In the genomic region with DNA sequence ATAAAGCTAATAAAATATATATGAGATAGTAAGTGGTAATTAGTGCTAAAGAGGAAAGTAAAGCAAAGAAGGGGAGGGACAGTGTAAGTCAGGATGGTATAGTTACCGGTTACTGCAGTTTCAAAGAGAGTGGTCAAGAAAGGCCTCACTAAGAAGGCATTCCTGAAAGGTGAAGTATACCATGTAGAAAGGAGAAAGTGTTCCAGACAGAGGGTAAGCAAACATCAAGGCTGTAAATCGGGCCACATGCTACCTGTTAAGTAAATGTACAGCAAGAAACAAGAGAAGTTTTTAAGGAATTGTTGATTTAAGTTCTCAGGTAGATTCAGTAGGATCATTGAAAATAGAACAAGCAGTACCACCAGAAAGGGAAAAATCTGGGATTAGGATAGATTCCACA, we compare ENCODE assay signal across 25 cellular contexts. TPM values are rescaled to one million over a fixed set of nuclear protein-coding genes. Genes with fewer than 3 reads are reported as not detected.
DNase-seq lines count a peak whose midpoint lies in the region; ATAC-seq and TF ChIP-seq lines count a peak whose summit lies in the region.
"Had no signal": no experiment of that assay in that cellular context is flagged by ENCODE, and none has a peak within 500 bp of the region (broad histone marks: within the 10 kb centered on the region; RNA-seq: fewer than 3 reads in every experiment).

No MANE protein-coding gene starts in this region.

- in situ Hi-C loops in gastrocnemius medialis (cut with MboI; ENCODE audit: low sequenced_read_pairs in 4 of 4): loop anchor here in 1 of 4 donors (25.0 kb wide), 1 partner anchor 200 kb away; a partner anchor contains a TSS

- H3K36me3 ChIP-seq in mesendoderm (ENCODE audit: control insufficient read depth, insufficient read depth, low read length) (peaks cover 2% of the 10 kb centered on the region), upper lobe of right lung (no peaks in the 10 kb centered on the region), A673 (ENCODE audit: insufficient read depth, low read length, poor library complexity, severe bottlenecking) (peaks cover 5% of the 10 kb centered on the region), gastrocnemius medialis (no peaks in the 10 kb centered on the region)

- BruUV-seq in A673 (replicated peaks; lab: Mats Ljungman, UMichigan): no TSS peak

- no CpG with 5 or more reads among the region's 2 CpGs for WGBS in mesendoderm (ENCODE audit: extremely low coverage, insufficient coverage, low lambda C conversion rate)

- H3K4me2 ChIP-seq in mesendoderm (ENCODE audit: low read length): no peak overlapping the region

- DNase-seq in activated naive CD4-positive, alpha-beta T cell (lab: John Stamatoyannopoulos, UW): no peak
- DNase-seq in chondrocyte (ENCODE audit: low spot score): no peak
- DNase-seq in mesendoderm: peak; percentile 12
- no peak for DNase-seq in upper lobe of right lung
- DNase-seq in A673 (ENCODE audit: low spot score): no peak
- no peak for DNase-seq in SW480 (ENCODE audit: low spot score)
- DNase-seq in gastrocnemius medialis: no peak
- DNase-seq: activated CD4-positive, CD25-positive, alpha-beta regulatory T cell; activated CD8-positive, alpha-beta T cell treated with anti-CD3 and anti-CD28 coated beads, Interleukin-2, amount 10 ng/mL, durations not matched to agents 7 days and 5 days; activated T-cell treated with anti-CD3 and anti-CD28 coated beads, Interleukin-2, amount 50 U/mL, for 48 hours; dermis blood vessel endothelial cell; DMS153; foreskin keratinocyte; MV-4-11; NCI-H2081; NCI-H524; OCI-M1; SIG-M5; T-helper 2 cell; testis had no signal

- no peak overlapping the region for H2BK120ac ChIP-seq in mesendoderm (ENCODE audit: low read depth, low read length)

- ATAC-seq in upper lobe of right lung: peak; percentile 84
- no peak for ATAC-seq in gastrocnemius medialis
- ATAC-seq: activated CD8-positive, alpha-beta T cell treated with anti-CD3 and anti-CD28 coated beads, Interleukin-2, amount 10 ng/mL, durations not matched to agents 7 days and 5 days; foreskin keratinocyte had no signal

- H3K56ac ChIP-seq in mesendoderm (ENCODE audit: low read length): peak overlapping the region; percentile 15

- no peak overlapping the region for H4K8ac ChIP-seq in mesendoderm (ENCODE audit: low read depth, low read length)

- TF ChIP-seq POLR2A in gastrocnemius medialis (IDR thresholded peaks at IDR 0.05): no peak

- H3K9ac ChIP-seq in mesendoderm (ENCODE audit: low read length): no peak overlapping the region

- H3K23ac ChIP-seq in mesendoderm (ENCODE audit: low read length): no peak overlapping the region

- H3K4me1 Mint-ChIP-seq in activated naive CD4-positive, alpha-beta T cell treated with anti-CD3 and anti-CD28 coated beads, Interleukin-2, amount 50 U/mL, for 24 hours: peaks cover 33% of the 10 kb centered on the region
- peaks cover 40% of the 10 kb centered on the region for H3K4me1 Mint-ChIP-seq in chondrocyte (ENCODE audit: low read depth)

- no peaks in the 10 kb centered on the region for H3K9me3 Mint-ChIP-seq in activated naive CD4-positive, alpha-beta T cell treated with anti-CD3 and anti-CD28 coated beads, Interleukin-2, amount 50 U/mL, for 24 hours
- no peaks in the 10 kb centered on the region for H3K9me3 Mint-ChIP-seq in chondrocyte (ENCODE audit: low read depth)

- POLR2A ChIA-PET in A673 (lab: Charles Lee; ENCODE audit: low non-redundant PET): no interaction called here

- H3K36me3 Mint-ChIP-seq in activated naive CD4-positive, alpha-beta T cell treated with anti-CD3 and anti-CD28 coated beads, Interleukin-2, amount 50 U/mL, for 24 hours: peaks cover 14% of the 10 kb centered on the region
- peaks cover 3% of the 10 kb centered on the region for H3K36me3 Mint-ChIP-seq in chondrocyte (ENCODE audit: low read depth)

- H3K27me3 ChIP-seq in mesendoderm (ENCODE audit: insufficient read depth, low read length, poor library complexity) (no peaks in the 10 kb centered on the region), upper lobe of right lung (no peaks in the 10 kb centered on the region), A673 (replicated peaks; ENCODE audit: insufficient read depth, low read depth, low read length, poor library complexity) (no peaks in the 10 kb centered on the region), gastrocnemius medialis (no peaks in the 10 kb centered on the region)
- H3K27me3 ChIP-seq: foreskin keratinocyte, testis had no signal

- CTCF ChIA-PET in A673 (lab: Charles Lee): no interaction called here

- intact Hi-C loops in upper lobe of right lung (cut with DNase I): no loop called here
- intact Hi-C loops in A673 (cut with micrococcal nuclease; ENCODE audit: unreplicated experiment): no loop called here
- intact Hi-C loops in gastrocnemius medialis (cut with DNase I; ENCODE audit: low total_unique reads): no loop called here

- H3K4me3 ChIP-seq in mesendoderm (ENCODE audit: low read length) (no peak overlapping the region), upper lobe of right lung (no peak overlapping the region), A673 (ENCODE audit: low read depth, low read length, poor library complexity, severe bottlenecking) (no peak overlapping the region), gastrocnemius medialis (no peak overlapping the region)
- H3K4me3 ChIP-seq: HAP-1, testis had no signal

- H3K27me3 Mint-ChIP-seq in activated naive CD4-positive, alpha-beta T cell treated with anti-CD3 and anti-CD28 coated beads, Interleukin-2, amount 50 U/mL, for 24 hours: no peaks in the 10 kb centered on the region
- no peaks in the 10 kb centered on the region for H3K27me3 Mint-ChIP-seq in chondrocyte (ENCODE audit: low read depth)
- H3K27me3 Mint-ChIP-seq: activated naive CD8-positive, alpha-beta T cell had no signal

- H2BK15ac ChIP-seq in mesendoderm (replicated peaks; ENCODE audit: low read depth): no peak overlapping the region

- no peak overlapping the region for H3K4me3 Mint-ChIP-seq in activated naive CD4-positive, alpha-beta T cell treated with anti-CD3 and anti-CD28 coated beads, Interleukin-2, amount 50 U/mL, for 24 hours
- no peak overlapping the region for H3K4me3 Mint-ChIP-seq in chondrocyte (ENCODE audit: unreplicated experiment)
- H3K4me3 Mint-ChIP-seq: activated CD8-positive, alpha-beta T cell treated with anti-CD3 and anti-CD28 coated beads, Interleukin-2, amount 10 ng/mL, durations not matched to agents 7 days and 5 days; activated naive CD8-positive, alpha-beta T cell had no signal

- no peak for TF ChIP-seq CTCF in chondrocyte (IDR thresholded peaks at IDR 0.05)
- no peak for TF ChIP-seq CTCF in upper lobe of right lung (IDR thresholded peaks at IDR 0.05)
- no peak for TF ChIP-seq CTCF in A673 (conservative IDR thresholded peaks at IDR 0.05; ENCODE audit: low read depth, low read length)
- TF ChIP-seq CTCF in gastrocnemius medialis (IDR thresholded peaks at IDR 0.05 in 4 of 5, conservative IDR thresholded peaks at IDR 0.05 in 1 of 5): no peak

- H3K27ac ChIP-seq in mesendoderm (ENCODE audit: low read depth, low read length) (no peak overlapping the region), upper lobe of right lung (peak overlapping the region; percentile 51), A673 (ENCODE audit: low read depth, low read length, poor library complexity, severe bottlenecking) (no peak overlapping the region), gastrocnemius medialis (no peak overlapping the region)
- H3K27ac ChIP-seq: 22Rv1, foreskin keratinocyte, HL-60, testis had no signal

- H3K27ac Mint-ChIP-seq in activated naive CD4-positive, alpha-beta T cell treated with anti-CD3 and anti-CD28 coated beads, Interleukin-2, amount 50 U/mL, for 24 hours: peak overlapping the region; percentile 31
- H3K27ac Mint-ChIP-seq in chondrocyte (ENCODE audit: unreplicated experiment): peak overlapping the region; percentile 18
- H3K27ac Mint-ChIP-seq: activated CD8-positive, alpha-beta T cell treated with anti-CD3 and anti-CD28 coated beads, Interleukin-2, amount 10 ng/mL, durations not matched to agents 7 days and 5 days; activated naive CD8-positive, alpha-beta T cell had no signal

- no peak overlapping the region for H3K18ac ChIP-seq in mesendoderm (ENCODE audit: low read length)

- H2AK5ac ChIP-seq in mesendoderm (ENCODE audit: low read length): no peak overlapping the region

- peaks cover 13% of the 10 kb centered on the region for H3K79me1 ChIP-seq in mesendoderm (ENCODE audit: low read length)

- H3K79me2 ChIP-seq in mesendoderm (ENCODE audit: control insufficient read depth, insufficient read depth, low read length): peaks cover 48% of the 10 kb centered on the region

- H3K9me3 ChIP-seq in upper lobe of right lung: no peaks in the 10 kb centered on the region
- no peaks in the 10 kb centered on the region for H3K9me3 ChIP-seq in A673 (ENCODE audit: low read depth, low read length, poor library complexity, severe bottlenecking)
- no peaks in the 10 kb centered on the region for H3K9me3 ChIP-seq in gastrocnemius medialis
- H3K9me3 ChIP-seq: testis had no signal

- H2BK5ac ChIP-seq in mesendoderm (ENCODE audit: low read length): no peak overlapping the region

- H3K4me1 ChIP-seq in mesendoderm (ENCODE audit: control insufficient read depth, low read depth, low read length): no peaks in the 10 kb centered on the region
- peaks cover 46% of the 10 kb centered on the region for H3K4me1 ChIP-seq in upper lobe of right lung
- peaks cover 9% of the 10 kb centered on the region for H3K4me1 ChIP-seq in A673 (ENCODE audit: insufficient read depth, low read length, poor library complexity, severe bottlenecking)
- peaks cover 29 to 49% of the 10 kb centered on the region in 2 donors for H3K4me1 ChIP-seq in gastrocnemius medialis
- H3K4me1 ChIP-seq: foreskin keratinocyte, testis had no signal

- no peak overlapping the region for H3K4ac ChIP-seq in mesendoderm (ENCODE audit: low read depth, low read length)

- H4K5ac ChIP-seq in mesendoderm (ENCODE audit: low read length): no peak overlapping the region

RNA-seq across cellular contexts. Expression of a gene that starts 9.7 kb away (rescaled TPM):
- total RNA-seq in chondrocyte (57.2 to 65.6 TPM (median 62.9 TPM) in 3 replicates), upper lobe of right lung (53.1 TPM), A673 (2021) (40.7 and 47.7 TPM in 2 replicates), gastrocnemius medialis (10 to 100 TPM; 22.8 to 33.0 (median 25.3) TPM)
- polyA plus RNA-seq in mesendoderm (2013, experiment 1 of 2): 47.8 TPM
- polyA plus RNA-seq in mesendoderm (2013, experiment 2 of 2): 49.1 TPM
